In the genomic region with DNA sequence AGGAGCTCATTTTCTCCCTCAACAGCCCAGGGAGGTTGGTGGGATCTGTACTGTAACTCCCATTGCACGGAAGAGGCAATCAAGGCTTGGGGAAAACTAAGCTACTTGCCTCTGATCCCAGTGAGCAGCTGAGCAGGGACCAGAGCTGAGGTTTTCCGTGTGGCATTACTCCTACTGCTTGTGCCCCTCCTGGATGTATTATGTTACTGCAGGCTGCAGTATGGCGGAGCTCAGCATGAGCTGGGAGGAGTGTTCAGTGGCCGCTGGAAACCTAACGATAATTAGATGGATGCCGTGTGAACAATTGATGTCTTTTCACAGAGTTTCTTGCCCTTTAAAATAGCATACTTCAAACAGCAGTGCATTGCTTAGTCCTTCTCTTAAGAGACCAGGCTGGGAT, we compare ENCODE assay signal across 2 cellular contexts.
TF ChIP-seq lines count a peak whose summit lies in the region.

No MANE protein-coding gene starts in this region.

TF ChIP-seq in HEK293T, 16 proteins besides CTCF, POLR2A, EP300 and RAD21:
- no peak for TF ChIP-seq CTBP1 (IDR thresholded peaks at IDR 0.05; ENCODE audit: borderline replicate concordance)

TF ChIP-seq in HepG2, 621 proteins besides CTCF, POLR2A, EP300 and RAD21:
- TF ChIP-seq, protein P1, sequence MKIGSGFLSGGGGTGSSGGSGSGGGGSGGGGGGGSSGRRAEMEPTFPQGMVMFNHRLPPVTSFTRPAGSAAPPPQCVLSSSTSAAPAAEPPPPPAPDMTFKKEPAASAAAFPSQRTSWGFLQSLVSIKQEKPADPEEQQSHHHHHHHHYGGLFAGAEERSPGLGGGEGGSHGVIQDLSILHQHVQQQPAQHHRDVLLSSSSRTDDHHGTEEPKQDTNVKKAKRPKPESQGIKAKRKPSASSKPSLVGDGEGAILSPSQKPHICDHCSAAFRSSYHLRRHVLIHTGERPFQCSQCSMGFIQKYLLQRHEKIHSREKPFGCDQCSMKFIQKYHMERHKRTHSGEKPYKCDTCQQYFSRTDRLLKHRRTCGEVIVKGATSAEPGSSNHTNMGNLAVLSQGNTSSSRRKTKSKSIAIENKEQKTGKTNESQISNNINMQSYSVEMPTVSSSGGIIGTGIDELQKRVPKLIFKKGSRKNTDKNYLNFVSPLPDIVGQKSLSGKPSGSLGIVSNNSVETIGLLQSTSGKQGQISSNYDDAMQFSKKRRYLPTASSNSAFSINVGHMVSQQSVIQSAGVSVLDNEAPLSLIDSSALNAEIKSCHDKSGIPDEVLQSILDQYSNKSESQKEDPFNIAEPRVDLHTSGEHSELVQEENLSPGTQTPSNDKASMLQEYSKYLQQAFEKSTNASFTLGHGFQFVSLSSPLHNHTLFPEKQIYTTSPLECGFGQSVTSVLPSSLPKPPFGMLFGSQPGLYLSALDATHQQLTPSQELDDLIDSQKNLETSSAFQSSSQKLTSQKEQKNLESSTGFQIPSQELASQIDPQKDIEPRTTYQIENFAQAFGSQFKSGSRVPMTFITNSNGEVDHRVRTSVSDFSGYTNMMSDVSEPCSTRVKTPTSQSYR (CRISPR knock-in tag; IDR thresholded peaks at IDR 0.05; ENCODE audit: borderline replicate concordance): no peak
- TF ChIP-seq ZNF496 (CRISPR knock-in tag; IDR thresholded peaks at IDR 0.05; ENCODE audit: insufficient replicate concordance) (no peak), ZSCAN31 (CRISPR knock-in tag; IDR thresholded peaks at IDR 0.05; ENCODE audit: low read depth) (no peak), ZNF335 (CRISPR knock-in tag; IDR thresholded peaks at IDR 0.05) (no peak), CHD2 (IDR thresholded peaks at IDR 0.05; ENCODE audit: low read depth, low read length) (no peak), MAFG (CRISPR knock-in tag; IDR thresholded peaks at IDR 0.05) (no peak), ZNF207 (IDR thresholded peaks at IDR 0.05; ENCODE audit: borderline replicate concordance) (no peak), ZNF777 (CRISPR knock-in tag; IDR thresholded peaks at IDR 0.05) (no peak), U2AF2 (IDR thresholded peaks at IDR 0.05; ENCODE audit: low read depth, low read length) (no peak), ZNF292 (CRISPR knock-in tag; IDR thresholded peaks at IDR 0.05; ENCODE audit: borderline replicate concordance, low read depth) (no peak)
- TF ChIP-seq, protein P2, sequence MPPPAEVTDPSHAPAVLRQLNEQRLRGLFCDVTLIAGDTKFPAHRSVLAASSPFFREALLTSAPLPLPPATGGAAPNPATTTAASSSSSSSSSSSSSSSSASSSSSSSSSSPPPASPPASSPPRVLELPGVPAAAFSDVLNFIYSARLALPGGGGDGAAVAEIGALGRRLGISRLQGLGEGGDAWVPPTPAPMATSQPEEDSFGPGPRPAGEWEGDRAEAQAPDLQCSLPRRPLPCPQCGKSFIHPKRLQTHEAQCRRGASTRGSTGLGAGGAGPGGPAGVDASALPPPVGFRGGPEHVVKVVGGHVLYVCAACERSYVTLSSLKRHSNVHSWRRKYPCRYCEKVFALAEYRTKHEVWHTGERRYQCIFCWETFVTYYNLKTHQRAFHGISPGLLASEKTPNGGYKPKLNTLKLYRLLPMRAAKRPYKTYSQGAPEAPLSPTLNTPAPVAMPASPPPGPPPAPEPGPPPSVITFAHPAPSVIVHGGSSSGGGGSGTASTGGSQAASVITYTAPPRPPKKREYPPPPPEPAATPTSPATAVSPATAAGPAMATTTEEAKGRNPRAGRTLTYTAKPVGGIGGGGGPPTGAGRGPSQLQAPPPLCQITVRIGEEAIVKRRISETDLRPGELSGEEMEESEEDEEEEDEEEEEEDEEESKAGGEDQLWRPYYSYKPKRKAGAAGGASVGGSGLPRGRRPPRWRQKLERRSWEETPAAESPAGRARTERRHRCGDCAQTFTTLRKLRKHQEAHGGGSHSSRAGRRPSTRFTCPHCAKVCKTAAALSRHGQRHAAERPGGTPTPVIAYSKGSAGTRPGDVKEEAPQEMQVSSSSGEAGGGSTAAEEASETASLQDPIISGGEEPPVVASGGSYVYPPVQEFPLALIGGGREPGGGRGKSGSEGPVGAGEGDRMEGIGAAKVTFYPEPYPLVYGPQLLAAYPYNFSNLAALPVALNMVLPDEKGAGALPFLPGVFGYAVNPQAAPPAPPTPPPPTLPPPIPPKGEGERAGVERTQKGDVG (CRISPR knock-in tag; IDR thresholded peaks at IDR 0.05; ENCODE audit: borderline replicate concordance): no peak
